ENCODE assay signal across 8 cellular contexts in the genomic region with DNA sequence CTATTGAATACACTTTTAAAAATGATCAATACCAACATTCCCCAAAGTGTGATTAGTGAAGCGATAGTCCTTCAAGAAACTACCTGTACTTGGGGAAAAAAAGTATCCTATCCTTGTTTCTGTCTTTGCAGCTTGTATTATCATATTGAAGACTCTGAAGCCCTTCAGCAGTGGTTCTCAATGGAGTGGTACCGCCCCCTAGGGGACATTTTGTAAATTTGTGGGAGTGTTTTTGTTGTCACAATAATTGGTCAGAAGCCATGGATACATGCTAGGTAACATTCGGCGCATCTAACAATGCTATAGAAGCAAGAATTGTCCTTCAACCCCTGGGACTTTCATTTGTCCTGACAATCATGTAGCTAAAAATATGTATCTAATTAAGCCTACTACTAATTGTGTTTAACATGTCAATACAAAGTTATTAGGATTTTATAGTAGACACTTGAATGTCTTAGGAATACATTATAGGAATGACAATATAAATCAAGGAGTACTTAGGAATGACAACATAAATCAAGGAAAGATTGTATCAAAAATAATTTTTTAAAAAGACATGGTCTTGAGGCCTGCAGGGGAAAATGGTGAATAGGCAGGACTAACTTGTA. TPM values are rescaled to one million over a fixed set of nuclear protein-coding genes. Genes with fewer than 3 reads are reported as not detected.
DNase-seq lines count a peak whose midpoint lies in the region; ATAC-seq, FAIRE-seq and TF ChIP-seq lines count a peak whose summit lies in the region.

No MANE protein-coding gene starts in this region.

- H3K79me2 ChIP-seq in OCI-LY1 (ENCODE audit: insufficient read depth, low read length) (no peaks in the 10 kb centered on the region), astrocyte (ENCODE audit: insufficient read depth, low read length) (no peaks in the 10 kb centered on the region)

- H3K27me3 ChIP-seq in CD8-positive, alpha-beta memory T cell (ENCODE audit: insufficient read depth, low read length, poor library complexity, severe bottlenecking): no peaks in the 10 kb centered on the region
- H3K27me3 ChIP-seq in OCI-LY1 (ENCODE audit: insufficient read depth, low read length) (no peaks in the 10 kb centered on the region), astrocyte (ENCODE audit: insufficient read depth, low read length) (no peaks in the 10 kb centered on the region)

- H3K4me3 Mint-ChIP-seq in CD8-positive, alpha-beta memory T cell: no peak overlapping the region
- H3K4me3 Mint-ChIP-seq in astrocyte (ENCODE audit: unreplicated experiment): no peak overlapping the region

- H3K4me1 Mint-ChIP-seq in CD8-positive, alpha-beta memory T cell: peaks cover 0 to 8% (median 2%) of the 10 kb centered on the region in 3 donors
- H3K4me1 Mint-ChIP-seq in astrocyte (ENCODE audit: low read depth, unreplicated experiment): no peaks in the 10 kb centered on the region

- no peak overlapping the region for H3K4me3 ChIP-seq in CD8-positive, alpha-beta memory T cell (ENCODE audit: low read length)
- H3K4me3 ChIP-seq in OCI-LY1 (ENCODE audit: low read depth, low read length, poor library complexity, severe bottlenecking): no peak overlapping the region
- no peak overlapping the region for H3K4me3 ChIP-seq in astrocyte (ENCODE audit: insufficient read depth, low read depth, low read length)

- CTCF ChIA-PET in CD8-positive, alpha-beta memory T cell (lab: Charles Lee): interaction anchor here (1.0 to 2.6 kb wide), 7 partner anchors 9 to 148 kb away, joined by 3 to 28 read pairs (median 5); no protein-coding TSS in a partner anchor

- peak; percentile 91 for FAIRE-seq in astrocyte (lab: Jason Lieb, UNC)

- H3K36me3 Mint-ChIP-seq in CD8-positive, alpha-beta memory T cell: peaks cover 0 to 39% (median 6%) of the 10 kb centered on the region in 3 donors
- H3K36me3 Mint-ChIP-seq in astrocyte (ENCODE audit: low read depth, unreplicated experiment): peaks cover 28% of the 10 kb centered on the region

- TF ChIP-seq CTCF in OCI-LY1 (IDR thresholded peaks at IDR 0.05; ENCODE audit: low read length) (peak; percentile 95), astrocyte (IDR thresholded peaks at IDR 0.05; ENCODE audit: insufficient read depth, low read depth, low read length) (peak; percentile 78), omental fat pad (IDR thresholded peaks at IDR 0.05) (no peak)

- H3K4me2 ChIP-seq in OCI-LY1 (ENCODE audit: low read length) (no peak overlapping the region), astrocyte (ENCODE audit: low read length) (no peak overlapping the region)

- peaks cover 0 to 1% of the 10 kb centered on the region in 2 donors for H3K27me3 Mint-ChIP-seq in CD8-positive, alpha-beta memory T cell
- H3K27me3 Mint-ChIP-seq in astrocyte (ENCODE audit: low read depth, unreplicated experiment): no peaks in the 10 kb centered on the region

- H3K9me3 Mint-ChIP-seq in CD8-positive, alpha-beta memory T cell: peaks cover 20 to 31% (median 27%) of the 10 kb centered on the region in 5 donors
- H3K9me3 Mint-ChIP-seq in astrocyte (ENCODE audit: unreplicated experiment): peaks cover 19% of the 10 kb centered on the region

- POLR2A ChIA-PET in CD8-positive, alpha-beta memory T cell (lab: Charles Lee): no interaction called here

- no peak overlapping the region for H3K27ac ChIP-seq in CD8-positive, alpha-beta memory T cell (ENCODE audit: low read depth, low read length)
- no peak overlapping the region for H3K27ac ChIP-seq in OCI-LY1 (ENCODE audit: low read depth, low read length, poor library complexity, severe bottlenecking)
- H3K27ac ChIP-seq in astrocyte (ENCODE audit: low read depth, low read length): no peak overlapping the region

- no peaks in the 10 kb centered on the region for H3F3A ChIP-seq in OCI-LY1 (ENCODE audit: insufficient read depth, low read length)

- H2AFZ ChIP-seq in OCI-LY1 (ENCODE audit: low read length): no peak overlapping the region
- no peak overlapping the region for H2AFZ ChIP-seq in astrocyte (ENCODE audit: low read depth, low read length)

- H3K9me2 ChIP-seq in OCI-LY1 (ENCODE audit: low read depth, low read length): no peaks in the 10 kb centered on the region

- no peaks in the 10 kb centered on the region for H3K36me3 ChIP-seq in CD8-positive, alpha-beta memory T cell (ENCODE audit: insufficient read depth, low read length)
- H3K36me3 ChIP-seq in OCI-LY1 (ENCODE audit: insufficient read depth, low read length): no peaks in the 10 kb centered on the region
- H3K36me3 ChIP-seq in astrocyte (ENCODE audit: insufficient read depth, low read length): no peaks in the 10 kb centered on the region

- no peaks in the 10 kb centered on the region for H3K4me1 ChIP-seq in CD8-positive, alpha-beta memory T cell (ENCODE audit: insufficient read depth, low read length)
- H3K4me1 ChIP-seq in OCI-LY1 (ENCODE audit: insufficient read depth, low read length, severe bottlenecking): no peaks in the 10 kb centered on the region
- H3K4me1 ChIP-seq in astrocyte (ENCODE audit: insufficient read depth, low read length): no peaks in the 10 kb centered on the region

- H3K9ac ChIP-seq in OCI-LY1 (ENCODE audit: low read length): no peak overlapping the region
- no peak overlapping the region for H3K9ac ChIP-seq in astrocyte (ENCODE audit: low read length)

- H4K20me1 ChIP-seq in OCI-LY1 (ENCODE audit: insufficient read depth, low read length) (no peaks in the 10 kb centered on the region), astrocyte (ENCODE audit: insufficient read depth, low read length) (no peaks in the 10 kb centered on the region)

- peaks cover 4% of the 10 kb centered on the region for H3K9me3 ChIP-seq in CD8-positive, alpha-beta memory T cell (ENCODE audit: low read length)
- H3K9me3 ChIP-seq in OCI-LY1 (ENCODE audit: low read length) (peaks cover 9% of the 10 kb centered on the region), astrocyte (ENCODE audit: insufficient read depth, low read depth, low read length) (no peaks in the 10 kb centered on the region)

- ATAC-seq in GM18517 (IDR thresholded peaks at IDR 0.05; ENCODE audit: unreplicated experiment): peak; percentile 84
- peak; percentile 92 for ATAC-seq in HG03280 (IDR thresholded peaks at IDR 0.05; ENCODE audit: unreplicated experiment)
- ATAC-seq in omental fat pad (ENCODE audit: low FRiP score): no peak

- H3K27ac Mint-ChIP-seq in CD8-positive, alpha-beta memory T cell: no peak overlapping the region
- no peak overlapping the region for H3K27ac Mint-ChIP-seq in astrocyte (ENCODE audit: unreplicated experiment)

- peak in 4 of 5 donors; percentile 2 to 51 (median 24) for DNase-seq in CD8-positive, alpha-beta memory T cell
- no peak for DNase-seq in astrocyte (ENCODE audit: low read depth)
- peak; percentile 68 for DNase-seq in kidney tubule cell (ENCODE audit: low spot score)
- peak; percentile 53 for DNase-seq in superior temporal gyrus (ENCODE audit: extremely low spot score)
- DNase-seq in omental fat pad (ENCODE audit: low spot score): no peak

RNA-seq across cellular contexts. Expression of gene NMD3, which starts 53.7 kb away (rescaled TPM):
- total RNA-seq in CD8-positive, alpha-beta memory T cell: 10 to 100 TPM; 66.6 to 67.4 TPM
- 37.3 TPM for polyA plus RNA-seq in CD8-positive, alpha-beta memory T cell
- total RNA-seq in astrocyte (77.6 and 87.3 TPM in 2 replicates), omental fat pad (10 to 100 TPM; 40.7 to 55.0 (median 48.3) TPM)

Comparison
In these comparisons a context has a peak if more than half of its experiments do, and no peak if none do; other contexts are left out.
1. DNase-seq: peak in CD8-positive, alpha-beta memory T cell (4 of 5), kidney tubule cell (single experiment) and superior temporal gyrus (single experiment); none in astrocyte (single experiment) and omental fat pad (single experiment).
2. CTCF ChIP-seq: peak in OCI-LY1 (single experiment) and astrocyte (single experiment); none in omental fat pad (0 of 3).